In the genomic region with DNA sequence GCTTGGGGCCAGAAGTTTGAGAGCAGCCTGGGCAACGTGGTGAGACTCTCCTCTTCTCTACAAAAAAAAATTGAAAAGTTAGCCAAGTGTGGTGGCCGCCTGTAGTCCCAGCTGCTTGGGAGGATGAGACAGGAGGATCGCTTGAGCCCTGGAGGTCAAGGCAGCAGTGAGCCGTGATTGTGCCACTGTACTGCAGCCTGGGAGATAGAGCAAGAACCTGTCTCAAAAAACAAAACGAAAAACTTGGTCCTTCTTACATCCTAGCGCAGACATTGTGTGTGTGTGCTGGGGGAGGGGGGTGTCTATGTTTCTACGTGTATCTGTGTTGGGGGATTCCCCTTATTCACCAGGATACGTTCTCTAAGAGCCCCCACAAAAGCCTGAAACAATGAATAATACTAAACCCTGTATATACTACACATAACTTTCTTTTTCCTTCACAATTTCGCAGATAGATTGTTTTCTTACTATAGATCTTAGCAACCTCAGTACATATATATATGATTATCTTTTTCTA, we compare ENCODE assay signal across 9 cellular contexts. TPM values are rescaled to one million over a fixed set of nuclear protein-coding genes. Genes with fewer than 3 reads are reported as not detected.
DNase-seq lines count a peak whose midpoint lies in the region; ATAC-seq lines count a peak whose summit lies in the region.
"Had no signal": no experiment of that assay in that cellular context is flagged by ENCODE, and none has a peak within 500 bp of the region (broad histone marks: within the 10 kb centered on the region; RNA-seq: fewer than 3 reads in every experiment).

No MANE protein-coding gene starts in this region.

- no peaks in the 10 kb centered on the region for H3K9me3 Mint-ChIP-seq in T-helper 1 cell treated with Interleukin-12 subunit alpha and Interleukin-12 subunit beta and Interleukin-4 antibody, amounts not matched to agents 30 μg/mL and 1 μg/mL, for 36 hours
- no peaks in the 10 kb centered on the region for H3K9me3 Mint-ChIP-seq in activated naive CD8-positive, alpha-beta T cell treated with anti-CD3 and anti-CD28 coated beads for 36 hours

- peak overlapping the region; percentile 39 for H3K27ac ChIP-seq in layer of hippocampus (ENCODE audit: low read depth, low read length)

- H3K36me3 Mint-ChIP-seq in T-helper 1 cell treated with Interleukin-12 subunit alpha and Interleukin-12 subunit beta and Interleukin-4 antibody, amounts not matched to agents 30 μg/mL and 1 μg/mL, for 36 hours (ENCODE audit: low read depth) = no peaks in the 10 kb centered on the region
- H3K36me3 Mint-ChIP-seq in activated naive CD8-positive, alpha-beta T cell treated with anti-CD3 and anti-CD28 coated beads for 36 hours = peaks cover 1% of the 10 kb centered on the region

- H3K4me3 Mint-ChIP-seq in T-helper 1 cell treated with Interleukin-12 subunit alpha and Interleukin-12 subunit beta and Interleukin-4 antibody, amounts not matched to agents 30 μg/mL and 1 μg/mL, for 36 hours = peak overlapping the region; percentile 89
- H3K4me3 Mint-ChIP-seq in activated naive CD8-positive, alpha-beta T cell treated with anti-CD3 and anti-CD28 coated beads for 36 hours = peak overlapping the region; percentile 78

- no peaks in the 10 kb centered on the region for H3K27me3 ChIP-seq in layer of hippocampus (ENCODE audit: control insufficient read depth, insufficient read depth, low read length)

- peak; percentile 47 for ATAC-seq in stimulated activated naive CD8-positive, alpha-beta T cell treated with anti-CD3 and anti-CD28 coated beads, Interleukin-15, Interleukin-2, amounts not matched to agents 100 U/mL and 50 U/mL, for 24 hours

- DNase-seq in T-helper 1 cell (no peak), AML-193 (lab: John Stamatoyannopoulos, UW) (no peak), GM19240 (ENCODE audit: insufficient read length, low spot score) (no peak), amygdala (lab: John Stamatoyannopoulos, UW) (no peak)
- no peak for DNase-seq in activated naive CD8-positive, alpha-beta T cell treated with anti-CD3 and anti-CD28 coated beads for 36 hours
- DNase-seq in stimulated activated naive CD8-positive, alpha-beta T cell treated with anti-CD3 and anti-CD28 coated beads, Interleukin-15, Interleukin-2, amounts not matched to agents 100 U/mL and 50 U/mL, for 24 hours = peak; percentile 37
- DNase-seq: 8988T had no signal

- peaks cover 13% of the 10 kb centered on the region for H3K4me1 Mint-ChIP-seq in T-helper 1 cell treated with Interleukin-12 subunit alpha and Interleukin-12 subunit beta and Interleukin-4 antibody, amounts not matched to agents 30 μg/mL and 1 μg/mL, for 36 hours (ENCODE audit: low read depth)
- peaks cover 20% of the 10 kb centered on the region for H3K4me1 Mint-ChIP-seq in activated naive CD8-positive, alpha-beta T cell treated with anti-CD3 and anti-CD28 coated beads for 36 hours

- peak overlapping the region; percentile 80 for H3K27ac Mint-ChIP-seq in T-helper 1 cell treated with Interleukin-12 subunit alpha and Interleukin-12 subunit beta and Interleukin-4 antibody, amounts not matched to agents 30 μg/mL and 1 μg/mL, for 36 hours
- H3K27ac Mint-ChIP-seq in activated naive CD8-positive, alpha-beta T cell treated with anti-CD3 and anti-CD28 coated beads for 36 hours = peak overlapping the region; percentile 68

- H3K27me3 Mint-ChIP-seq in T-helper 1 cell treated with Interleukin-12 subunit alpha and Interleukin-12 subunit beta and Interleukin-4 antibody, amounts not matched to agents 30 μg/mL and 1 μg/mL, for 36 hours (ENCODE audit: low read depth) = peaks cover 20% of the 10 kb centered on the region
- H3K27me3 Mint-ChIP-seq in activated naive CD8-positive, alpha-beta T cell treated with anti-CD3 and anti-CD28 coated beads for 36 hours = peaks cover 22% of the 10 kb centered on the region

RNA-seq across cellular contexts. Expression of a gene that starts 7.9 kb away (rescaled TPM):
- under 1 TPM; 0.41 to 0.42 TPM for total RNA-seq in activated naive CD8-positive, alpha-beta T cell treated with anti-CD3 and anti-CD28 coated beads for 36 hours

RNA-seq across cellular contexts. Expression of a gene that starts 33.9 kb away (rescaled TPM):
- total RNA-seq in activated naive CD8-positive, alpha-beta T cell treated with anti-CD3 and anti-CD28 coated beads for 36 hours = under 1 TPM; 0.27 to 0.32 TPM

RNA-seq across cellular contexts. Expression of a gene that starts 37.2 kb away (rescaled TPM):
- 100 to 1,000 TPM; 255 to 259 TPM for total RNA-seq in activated naive CD8-positive, alpha-beta T cell treated with anti-CD3 and anti-CD28 coated beads for 36 hours
